11 cellular contexts compared by ENCODE assay signal in genomic region chr12:52231305-52232232, GRCh38. TPM values are rescaled to one million over a fixed set of nuclear protein-coding genes. Genes with fewer than 3 reads are reported as not detected.
DNase-seq lines count a peak whose midpoint lies in the region; ATAC-seq, FAIRE-seq and TF ChIP-seq lines count a peak whose summit lies in the region.
"Had no signal": no experiment of that assay in that cellular context is flagged by ENCODE, and none has a peak within 500 bp of the region (broad histone marks: within the 10 kb centered on the region; RNA-seq: fewer than 3 reads in every experiment).

No MANE protein-coding gene starts in this region.

- H3K4me1 ChIP-seq in ACC112 (ENCODE audit: control insufficient read depth, insufficient read depth, low read length, unreplicated experiment) (peaks cover 63% of the 10 kb centered on the region), NT2/D1 (ENCODE audit: insufficient read depth, insufficient read length) (peaks cover 33% of the 10 kb centered on the region), esophagus (ENCODE audit: control insufficient read depth in 2 of 2, insufficient read depth in 2 of 2, low read length in 1 of 2) (peaks cover 0 to 29% of the 10 kb centered on the region in 2 donors), osteoblast (ENCODE audit: insufficient read depth, low read length) (peaks cover 53% of the 10 kb centered on the region), small intestine (ENCODE audit: control insufficient read depth in 2 of 2, insufficient read depth in 1 of 2, low read depth in 1 of 2, low read length in 1 of 2) (no peaks in the 10 kb centered on the region)

- H3K4me3 ChIP-seq in ACC112 (ENCODE audit: low read depth, low read length) (no peak overlapping the region), NT2/D1 (ENCODE audit: insufficient read length, low read depth) (no peak overlapping the region), esophagus (ENCODE audit: low read depth in 1 of 2, low read length in 2 of 2) (no peak overlapping the region), osteoblast (ENCODE audit: insufficient read depth, low read length) (no peak overlapping the region), small intestine (ENCODE audit: low read depth in 1 of 2, low read length in 2 of 2) (no peak overlapping the region)

- no peaks in the 10 kb centered on the region for H3K9me3 ChIP-seq in NT2/D1 (ENCODE audit: insufficient read depth, low read length)
- H3K9me3 ChIP-seq in esophagus (ENCODE audit: control insufficient read depth in 2 of 2, insufficient read depth in 1 of 2, low read depth in 1 of 2, low read length in 1 of 2), result no peaks in the 10 kb centered on the region
- H3K9me3 ChIP-seq in osteoblast (ENCODE audit: low read depth, low read length), result no peaks in the 10 kb centered on the region
- no peaks in the 10 kb centered on the region for H3K9me3 ChIP-seq in small intestine (ENCODE audit: control insufficient read depth, low read depth)

- DNase-seq in NT2/D1 (ENCODE audit: low read depth, low spot score) (no peak), osteoblast (ENCODE audit: insufficient read length, low spot score, missing footprints) (peak; percentile 56), small intestine (no peak)
- DNase-seq in activated CD4-positive, alpha-beta T cell treated with anti-CD3 and anti-CD28 coated beads for 48 hours, result no peak
- DNase-seq: GOT3, natural killer cell, NCI-H1092 treated with DMSO at 0.1 percent for 48 hours had no signal

- WGBS in esophagus, 2 donors, result 49 to 54% methylated on average over 16 of the region's 16 CpGs
- 53 to 65% (median 60%) methylated on average over 16 of the region's 16 CpGs for WGBS in small intestine, 3 donors

- H3K27ac ChIP-seq in ACC112 (ENCODE audit: low read depth, low read length), result peak overlapping the region; percentile 95
- peak overlapping the region; percentile 52 to 77 for H3K27ac ChIP-seq in esophagus (ENCODE audit: low read depth in 2 of 2, low read length in 1 of 2)
- H3K27ac ChIP-seq in osteoblast (ENCODE audit: low read depth, low read length), result peak overlapping the region; percentile 87
- no peak overlapping the region for H3K27ac ChIP-seq in small intestine (ENCODE audit: low read depth in 1 of 2, low read length in 1 of 2)

- TF ChIP-seq CTCF in osteoblast (IDR thresholded peaks at IDR 0.05; ENCODE audit: extremely low read depth, low read depth, low read length), result no peak

- H3K27me3 ChIP-seq in ACC112 (ENCODE audit: insufficient read depth, low read length) (no peaks in the 10 kb centered on the region), NT2/D1 (ENCODE audit: insufficient read depth, insufficient read length) (peaks cover 14% of the 10 kb centered on the region), esophagus (ENCODE audit: control insufficient read depth in 1 of 2, insufficient read depth in 2 of 2, low read length in 2 of 2) (no peaks in the 10 kb centered on the region), osteoblast (ENCODE audit: insufficient read depth, low read length) (no peaks in the 10 kb centered on the region), small intestine (ENCODE audit: control insufficient read depth in 2 of 2, insufficient read depth in 2 of 2, low read length in 2 of 2) (peaks cover 0 to 5% of the 10 kb centered on the region in 2 donors)

- no peak for FAIRE-seq in small intestine (lab: Jason Lieb, UNC)

- H3K79me2 ChIP-seq in ACC112 (ENCODE audit: control insufficient read depth, insufficient read depth, low read length, unreplicated experiment) (no peaks in the 10 kb centered on the region), osteoblast (ENCODE audit: insufficient read depth, low read length) (no peaks in the 10 kb centered on the region)

- H3K9ac ChIP-seq in NT2/D1 (ENCODE audit: insufficient read length, low read depth), result peak overlapping the region; percentile 4

- H4K20me1 ChIP-seq in osteoblast (ENCODE audit: insufficient read depth, low read length), result no peaks in the 10 kb centered on the region

- ATAC-seq in HG02759 (IDR thresholded peaks at IDR 0.05; ENCODE audit: unreplicated experiment) (no peak), GM18868 (IDR thresholded peaks at IDR 0.05; ENCODE audit: unreplicated experiment) (no peak)
- ATAC-seq: natural killer cell had no signal

- H3K4me2 ChIP-seq in osteoblast (ENCODE audit: insufficient read depth, low read length), result peak overlapping the region; percentile 21

- H2AFZ ChIP-seq in ACC112 (ENCODE audit: low read length, unreplicated experiment), result no peak overlapping the region
- no peak overlapping the region for H2AFZ ChIP-seq in osteoblast (ENCODE audit: low read length)

- H3K36me3 ChIP-seq in ACC112 (ENCODE audit: insufficient read depth, low read length) (no peaks in the 10 kb centered on the region), NT2/D1 (ENCODE audit: insufficient read depth, insufficient read length, low read length) (peaks cover 19% of the 10 kb centered on the region), esophagus (ENCODE audit: control insufficient read depth in 2 of 2, insufficient read depth in 2 of 2, low read length in 1 of 2) (no peaks in the 10 kb centered on the region), osteoblast (ENCODE audit: insufficient read depth, low read length) (no peaks in the 10 kb centered on the region), small intestine (ENCODE audit: control insufficient read depth in 2 of 2, insufficient read depth in 2 of 2, low read length in 2 of 2) (no peaks in the 10 kb centered on the region)

RNA-seq across cellular contexts. Expression of gene KRT7, which starts 1.5 kb away (rescaled TPM):
- polyA plus RNA-seq in esophagus (100 to 1,000 TPM; 153 to 213 TPM), small intestine (10 to 100 TPM in 1 of 3 donors, 1 to 10 TPM in 2; 2.2 to 10.1 (median 3.9) TPM)
- total RNA-seq in osteoblast, result 20.9 and 27.9 TPM in 2 replicates

RNA-seq across cellular contexts. Expression of gene KRT80, which starts 39.8 kb away (rescaled TPM):
- polyA plus RNA-seq in esophagus, result 10 to 100 TPM; 40.9 to 53.9 TPM
- total RNA-seq in osteoblast, result 0.59 and 0.72 TPM in 2 replicates
- 1 to 10 TPM in 1 of 3 donors, under 1 TPM in 2; 0.27 to 3.2 (median 0.89) TPM for polyA plus RNA-seq in small intestine
- total RNA-seq: natural killer cell had no signal

RNA-seq across cellular contexts. Expression of gene KRT86, which starts 42.9 kb away (rescaled TPM):
- polyA plus RNA-seq in esophagus (under 1 TPM; 0.04 to 0.10 TPM), small intestine (under 1 TPM in 2 of 3 donors, not detected in 1; 0.01 to 0.54 TPM)
- under 0.01 and 0.36 TPM in 2 replicates for total RNA-seq in osteoblast

RNA-seq across cellular contexts. Expression of gene KRT81, which starts 59.8 kb away (rescaled TPM):
- polyA plus RNA-seq in esophagus (under 1 TPM; 0.05 to 0.08 TPM), small intestine (not detected)
- 0.29 TPM in 1 of 2 replicates, not detected in the other for total RNA-seq in osteoblast

Comparison
In these comparisons a context has a peak if more than half of its experiments do, and no peak if none do; other contexts are left out.
1. H3K27ac ChIP-seq: peak in ACC112 (single experiment), esophagus (2 of 2) and osteoblast (single experiment); none in small intestine (0 of 2).
2. RNA of gene KRT7, which starts 1.5 kb away (polyA plus RNA-seq): 153 to 213 TPM in esophagus; 2.2 to 10.1 TPM in small intestine; every median in the first group is over 10 times any median in the second.
3. RNA of gene KRT80, which starts 39.8 kb away (polyA plus RNA-seq): 40.9 to 53.9 TPM in esophagus; 0.27 to 3.2 TPM in small intestine; every median in the first group is over 4 times any median in the second.